In the genomic region with DNA sequence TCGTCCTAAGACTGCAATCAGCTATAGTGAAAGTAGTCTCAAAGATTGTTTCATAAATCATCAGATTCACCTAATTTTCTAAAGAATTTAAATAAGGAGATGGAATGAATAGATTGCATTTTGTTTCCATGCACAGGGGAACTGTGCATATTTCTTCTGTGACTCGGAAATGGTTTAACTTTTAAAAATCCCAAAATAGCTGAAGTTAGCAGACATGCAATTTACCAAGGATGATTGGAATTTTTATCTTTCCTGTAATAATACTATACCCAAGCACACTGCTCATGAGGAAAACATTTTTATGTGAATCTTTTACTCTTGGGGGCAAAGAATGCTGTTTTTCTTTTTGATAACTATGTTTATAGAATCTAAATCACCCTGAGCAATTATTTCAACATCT, we compare ENCODE assay signal across 20 cellular contexts. TPM values are rescaled to one million over a fixed set of nuclear protein-coding genes. Genes with fewer than 3 reads are reported as not detected.
DNase-seq lines count a peak whose midpoint lies in the region.
"Had no signal": no experiment of that assay in that cellular context is flagged by ENCODE, and none has a peak within 500 bp of the region (broad histone marks: within the 10 kb centered on the region; RNA-seq: fewer than 3 reads in every experiment).

No MANE protein-coding gene starts in this region.

- DNase-seq in A172 (ENCODE audit: low spot score) (peak; percentile 72), HCEC 1CT (peak; percentile 85), amniotic epithelial cell (ENCODE audit: low read depth) (peak; percentile 50), hepatic stellate cell (ENCODE audit: low spot score) (peak; percentile 31), SKM-1 treated with dmso at 0.1 percent for 144 hours (lab: John Stamatoyannopoulos, UW; ENCODE audit: unreplicated experiment) (no peak), DMS79 (lab: John Stamatoyannopoulos, UW) (no peak)
- DNase-seq in activated naive CD4-positive, alpha-beta T cell treated with anti-CD3 and anti-CD28 coated beads, Interleukin-2, amount 50 U/mL, for 16 hours = no peak
- DNase-seq in activated CD4-positive, alpha-beta T cell treated with anti-CD3 and anti-CD28 coated beads, Interleukin-2, amount 50 U/mL, for 1 hour = no peak
- DNase-seq: activated CD4-positive, CD25-positive, alpha-beta regulatory T cell treated with anti-CD3 and anti-CD28 coated beads, Interleukin-2, amount 50 U/mL, for 72 hours; activated CD8-positive, alpha-beta memory T cell treated with anti-CD3 and anti-CD28 coated beads, Interleukin-2, amount 50 U/mL, for 4 hours; activated naive CD4-positive, alpha-beta T cell treated with anti-CD3 and anti-CD28 coated beads, Interleukin-2, amount 10 ng/mL, durations not matched to agents 7 days and 5 days; H9; hypothalamus; KBM-7; naive B cell; NCI-H1417 treated with DMSO at 0.1 percent for 48 hours; NCI-H446; stimulated activated CD4-positive, alpha-beta T cell treated with anti-CD3 and anti-CD28 coated beads, Interleukin-2, amount 100 ng/mL, for 48 hours; T-helper 1 cell; tibial artery had no signal

RNA-seq across cellular contexts. Expression of a gene that starts 15.0 kb away (rescaled TPM):
- 155 and 215 TPM in 2 replicates for total RNA-seq in A172 (2014; rRNA removed; shearing (Covaris generic))

Comparison
In these comparisons a context has a peak if more than half of its experiments do, and no peak if none do; other contexts are left out.
1. DNase-seq: peak in A172 (single experiment), HCEC 1CT (single experiment), amniotic epithelial cell (single experiment) and hepatic stellate cell (single experiment); none in activated naive CD4-positive, alpha-beta T cell treated with anti-CD3 and anti-CD28 coated beads, Interleukin-2, amount 50 U/mL, for 16 hours (single experiment), SKM-1 treated with dmso at 0.1 percent for 144 hours (single experiment), activated CD4-positive, alpha-beta T cell treated with anti-CD3 and anti-CD28 coated beads, Interleukin-2, amount 50 U/mL, for 1 hour (single experiment) and DMS79 (single experiment).